Comparison of ENCODE assay signal across 24 cellular contexts in the genomic region with DNA sequence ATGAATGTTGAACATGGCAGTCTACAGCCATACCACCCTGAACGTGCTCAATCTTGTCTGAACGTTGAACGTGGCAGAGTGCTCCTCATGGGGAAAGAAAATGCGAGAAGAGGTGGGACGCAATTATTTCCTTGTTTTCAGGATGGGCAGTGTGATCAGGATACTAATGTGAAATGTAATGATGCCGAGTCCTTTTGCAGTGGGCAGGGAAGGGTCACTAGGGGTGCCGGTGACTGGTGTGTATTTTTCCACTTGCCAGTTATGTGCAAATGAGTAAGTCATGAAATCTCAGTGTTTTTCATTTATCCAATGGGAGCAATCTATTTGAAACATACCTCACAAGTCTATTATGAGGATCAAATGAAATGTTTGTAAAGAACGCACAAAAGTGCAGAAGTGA.
"Had no signal": no experiment of that assay in that cellular context is flagged by ENCODE, and none has a peak within 500 bp of the region (broad histone marks: within the 10 kb centered on the region; RNA-seq: fewer than 3 reads in every experiment).

No MANE protein-coding gene starts in this region.

- H3K27ac ChIP-seq: cardiac muscle cell, foreskin keratinocyte, lower lobe of right lung, parathyroid adenoma, right lobe of liver, vagina had no signal

- H3K79me2 ChIP-seq: parathyroid adenoma had no signal

- H3K4me1 Mint-ChIP-seq: activated CD4-positive, alpha-beta memory T cell treated with anti-CD3 and anti-CD28 coated beads, Interleukin-2, amount 10 ng/mL, durations not matched to agents 7 days and 5 days had no signal

- H2AFZ ChIP-seq: parathyroid adenoma had no signal

- H3K4me3 Mint-ChIP-seq: activated CD4-positive, alpha-beta memory T cell treated with anti-CD3 and anti-CD28 coated beads, Interleukin-2, amount 10 ng/mL, durations not matched to agents 7 days and 5 days; activated naive CD4-positive, alpha-beta T cell treated with anti-CD3 and anti-CD28 coated beads, Interleukin-2, amount 10 ng/mL, durations not matched to agents 7 days and 5 days; activated T-cell treated with anti-CD3 and anti-CD28 coated beads, Interleukin-2, amount 50 U/mL, for 72 hours; dendritic cell treated with granulocyte-macrophage colony-stimulating factor and Interleukin-4, amounts not matched to agents 40 ng/mL and 50 ng/mL, for 4 days; nephron progenitor cell; stimulated activated memory B cell treated with anti-CD40 and anti-IgM and Interleukin-4, amounts not matched to agents 10 μg/mL and 1 μg/mL and 100 μg/mL, for 72 hours; WTC11 had no signal

- H3K9me3 ChIP-seq: lower lobe of right lung, mucosa of descending colon, right lobe of liver, vagina had no signal

- H3K36me3 Mint-ChIP-seq: activated naive CD4-positive, alpha-beta T cell treated with anti-CD3 and anti-CD28 coated beads, Interleukin-2, amount 10 ng/mL, durations not matched to agents 7 days and 5 days; stimulated activated memory B cell treated with anti-CD40 and anti-IgM and Interleukin-4, amounts not matched to agents 10 μg/mL and 1 μg/mL and 100 μg/mL, for 72 hours; WTC11 had no signal

- ATAC-seq: activated T-cell treated with anti-CD3 and anti-CD28 coated beads, Interleukin-2, amount 50 U/mL, for 72 hours; mucosa of descending colon; WTC11 had no signal

- H3K4me2 ChIP-seq: smooth muscle cell had no signal

- FAIRE-seq: endometrium, kidney, TTC549 had no signal

- H3K9ac ChIP-seq: parathyroid adenoma had no signal

- H3K36me3 ChIP-seq: cardiac muscle cell, lower lobe of right lung, right lobe of liver, vagina had no signal

- H3K27ac Mint-ChIP-seq: activated CD4-positive, alpha-beta memory T cell treated with anti-CD3 and anti-CD28 coated beads, Interleukin-2, amount 10 ng/mL, durations not matched to agents 7 days and 5 days; activated naive CD4-positive, alpha-beta T cell treated with anti-CD3 and anti-CD28 coated beads, Interleukin-2, amount 10 ng/mL, durations not matched to agents 7 days and 5 days; activated T-cell treated with anti-CD3 and anti-CD28 coated beads, Interleukin-2, amount 50 U/mL, for 72 hours; dendritic cell treated with granulocyte-macrophage colony-stimulating factor and Interleukin-4, amounts not matched to agents 40 ng/mL and 50 ng/mL, for 4 days; stimulated activated memory B cell treated with anti-CD40 and anti-IgM and Interleukin-4, amounts not matched to agents 10 μg/mL and 1 μg/mL and 100 μg/mL, for 72 hours; WTC11 had no signal

- H3K27me3 Mint-ChIP-seq: activated CD4-positive, alpha-beta memory T cell treated with anti-CD3 and anti-CD28 coated beads, Interleukin-2, amount 10 ng/mL, durations not matched to agents 7 days and 5 days; stimulated activated memory B cell treated with anti-CD40 and anti-IgM and Interleukin-4, amounts not matched to agents 10 μg/mL and 1 μg/mL and 100 μg/mL, for 72 hours had no signal

- H3K9me3 Mint-ChIP-seq: activated CD4-positive, alpha-beta memory T cell treated with anti-CD3 and anti-CD28 coated beads, Interleukin-2, amount 10 ng/mL, durations not matched to agents 7 days and 5 days; activated naive CD4-positive, alpha-beta T cell treated with anti-CD3 and anti-CD28 coated beads, Interleukin-2, amount 10 ng/mL, durations not matched to agents 7 days and 5 days; activated T-cell treated with anti-CD3 and anti-CD28 coated beads, Interleukin-2, amount 50 U/mL, for 72 hours; dendritic cell treated with granulocyte-macrophage colony-stimulating factor and Interleukin-4, amounts not matched to agents 40 ng/mL and 50 ng/mL, for 4 days; nephron progenitor cell; stimulated activated memory B cell treated with anti-CD40 and anti-IgM and Interleukin-4, amounts not matched to agents 10 μg/mL and 1 μg/mL and 100 μg/mL, for 72 hours; WTC11 had no signal

- H3K4me1 ChIP-seq: foreskin keratinocyte, parathyroid adenoma had no signal

- H3K4me3 ChIP-seq: cardiac muscle cell, lower lobe of right lung, mucosa of descending colon, right lobe of liver, smooth muscle cell, vagina had no signal

- H3K27me3 ChIP-seq: cardiac muscle cell, foreskin keratinocyte, right lobe of liver, vagina had no signal

- DNase-seq: activated CD4-positive, alpha-beta memory T cell treated with anti-CD3 and anti-CD28 coated beads, Interleukin-2, amount 10 ng/mL, durations not matched to agents 7 days and 5 days; activated effector memory CD4-positive, alpha-beta T cell treated with Interleukin-2 at 50 U/mL for 16 hours; activated naive CD4-positive, alpha-beta T cell treated with anti-CD3 and anti-CD28 coated beads, Interleukin-2, amount 10 ng/mL, durations not matched to agents 7 days and 5 days; activated T-cell treated with anti-CD3 and anti-CD28 coated beads, Interleukin-2, amount 50 U/mL, for 72 hours; effector CD4-positive, alpha-beta T cell; erythroblast; kidney; lower lobe of right lung; mesendoderm; mucosa of descending colon; nephron progenitor cell; right lobe of liver; stimulated activated CD4-positive, alpha-beta T cell treated with anti-CD3 and anti-CD28 coated beads, Interleukin-15, amount 100 ng/mL, for 24 hours; trophoblast cell had no signal
